14 cellular contexts compared by ENCODE assay signal in the genomic region with DNA sequence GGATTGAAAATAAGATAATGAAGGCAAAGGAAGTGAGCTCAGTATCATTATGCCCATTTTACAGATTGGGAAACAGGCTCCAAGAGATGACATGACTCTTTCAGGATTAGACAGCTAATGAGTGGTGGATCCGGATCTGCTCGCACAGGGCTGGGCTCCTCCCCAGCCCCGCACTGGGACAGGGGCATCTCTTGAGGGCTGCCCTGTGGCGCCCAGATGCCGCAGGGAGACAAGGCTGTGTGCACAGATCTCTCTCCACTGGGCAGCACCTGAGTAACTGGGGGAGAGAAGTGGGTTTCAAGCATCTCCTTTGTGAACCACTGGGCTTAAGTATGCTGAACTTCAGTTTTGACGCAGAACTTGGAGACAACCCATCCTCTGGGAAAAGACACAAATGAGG. TPM values are rescaled to one million over a fixed set of nuclear protein-coding genes. Genes with fewer than 3 reads are reported as not detected.
"Had no signal": no experiment of that assay in that cellular context is flagged by ENCODE, and none has a peak within 500 bp of the region (broad histone marks: within the 10 kb centered on the region; RNA-seq: fewer than 3 reads in every experiment).

No MANE protein-coding gene starts in this region.

- H3K36me3 Mint-ChIP-seq: activated CD8-positive, alpha-beta memory T cell treated with anti-CD3 and anti-CD28 coated beads, Interleukin-2, amount 10 ng/mL, durations not matched to agents 7 days and 5 days; stimulated activated memory B cell treated with anti-CD40 and anti-IgM and Interleukin-4, amounts not matched to agents 10 μg/mL and 1 μg/mL and 100 μg/mL, for 72 hours had no signal

- H3K27me3 ChIP-seq: heart left ventricle, right atrium auricular region had no signal

- DNase-seq: activated CD4-positive, alpha-beta T cell treated with anti-CD3 and anti-CD28 coated beads, Interleukin-2, amount 50 U/mL, for 4 hours; activated CD8-positive, alpha-beta memory T cell treated with anti-CD3 and anti-CD28 coated beads, Interleukin-2, amount 10 ng/mL, durations not matched to agents 7 days and 5 days; activated effector memory CD4-positive, alpha-beta T cell treated with anti-CD3 and anti-CD28 coated beads, Interleukin-2, amount 50 U/mL, for 16 hours; activated T-cell treated with anti-CD3 and anti-CD28 coated beads, Interleukin-2, amount 50 U/mL, for 24 hours; stimulated activated CD4-positive, alpha-beta T cell treated with anti-CD3 and anti-CD28 coated beads, Interleukin-1b, Interleukin-23, amount 100 ng/mL, for 48 hours; T-helper 2 cell; trophoblast cell had no signal

- H3K4me2 ChIP-seq: smooth muscle cell had no signal

- H3K27ac ChIP-seq: left ventricle myocardium inferior had no signal

- H3K4me1 ChIP-seq: left ventricle myocardium inferior had no signal

- ATAC-seq: activated CD4-positive, CD25-positive, alpha-beta regulatory T cell treated with anti-CD3 and anti-CD28 coated beads, Interleukin-2, amount 50 U/mL, for 24 hours; activated CD8-positive, alpha-beta memory T cell treated with anti-CD3 and anti-CD28 coated beads, Interleukin-2, amount 10 ng/mL, durations not matched to agents 7 days and 5 days had no signal

- H3K27ac Mint-ChIP-seq: activated CD8-positive, alpha-beta memory T cell treated with anti-CD3 and anti-CD28 coated beads, Interleukin-2, amount 10 ng/mL, durations not matched to agents 7 days and 5 days; activated naive CD8-positive, alpha-beta T cell; activated T-cell treated with anti-CD3 and anti-CD28 coated beads, Interleukin-2, amount 50 U/mL, for 24 hours; stimulated activated memory B cell treated with anti-CD40 and anti-IgM and Interleukin-4, amounts not matched to agents 10 μg/mL and 1 μg/mL and 100 μg/mL, for 72 hours had no signal

- H3K4me1 Mint-ChIP-seq: activated CD8-positive, alpha-beta memory T cell treated with anti-CD3 and anti-CD28 coated beads, Interleukin-2, amount 10 ng/mL, durations not matched to agents 7 days and 5 days; stimulated activated memory B cell treated with anti-CD40 and anti-IgM and Interleukin-4, amounts not matched to agents 10 μg/mL and 1 μg/mL and 100 μg/mL, for 72 hours had no signal

- H3K27me3 Mint-ChIP-seq: activated CD8-positive, alpha-beta memory T cell treated with anti-CD3 and anti-CD28 coated beads, Interleukin-2, amount 10 ng/mL, durations not matched to agents 7 days and 5 days had no signal

- H3K4me3 Mint-ChIP-seq: activated CD8-positive, alpha-beta memory T cell treated with anti-CD3 and anti-CD28 coated beads, Interleukin-2, amount 10 ng/mL, durations not matched to agents 7 days and 5 days; activated naive CD8-positive, alpha-beta T cell; activated T-cell treated with anti-CD3 and anti-CD28 coated beads, Interleukin-2, amount 50 U/mL, for 24 hours; stimulated activated memory B cell treated with anti-CD40 and anti-IgM and Interleukin-4, amounts not matched to agents 10 μg/mL and 1 μg/mL and 100 μg/mL, for 72 hours had no signal

- H3K4me3 ChIP-seq: heart left ventricle, left ventricle myocardium inferior, right atrium auricular region, smooth muscle cell had no signal

- H3K36me3 ChIP-seq: heart left ventricle, left ventricle myocardium inferior, right atrium auricular region had no signal

RNA-seq across cellular contexts. Expression of gene ADAMTS2, which starts 43.9 kb away (rescaled TPM):
- total RNA-seq: activated CD8-positive, alpha-beta memory T cell treated with anti-CD3 and anti-CD28 coated beads, Interleukin-2, amount 10 ng/mL, durations not matched to agents 7 days and 5 days had no signal
